ENCODE assay signal across 22 cellular contexts in genomic region chr16:57563487-57563750, GRCh38. TPM values are rescaled to one million over a fixed set of nuclear protein-coding genes. Genes with fewer than 3 reads are reported as not detected.
"Had no signal": no experiment of that assay in that cellular context is flagged by ENCODE, and none has a peak within 500 bp of the region (broad histone marks: within the 10 kb centered on the region; RNA-seq: fewer than 3 reads in every experiment).

No MANE protein-coding gene starts in this region.

- H3K27ac ChIP-seq: brain microvascular endothelial cell, cardiac muscle cell had no signal

- DNase-seq: activated CD4-positive, alpha-beta T cell treated with anti-CD3 and anti-CD28 coated beads for 48 hours; activated CD4-positive, alpha-beta T cell treated with anti-CD3 and anti-CD28 coated beads, Interleukin-2, amount 50 U/mL, for 48 hours; activated CD4-positive, CD25-positive, alpha-beta regulatory T cell treated with anti-CD3 and anti-CD28 coated beads, Interleukin-2, amount 50 U/mL, for 72 hours; activated gamma-delta T cell treated with Interleukin-2 at 50 U/mL for 16 hours; activated naive CD4-positive, alpha-beta T cell treated with anti-CD3 and anti-CD28 coated beads, Interleukin-2, amount 10 ng/mL, durations not matched to agents 7 days and 5 days; activated naive CD8-positive, alpha-beta T cell treated with anti-CD3 and anti-CD28 coated beads for 36 hours; activated T-cell treated with anti-CD3 and anti-CD28 coated beads for 4 hours; brain microvascular endothelial cell; Karpas-422; NCI-H1105 treated with DMSO at 0.1 percent for 48 hours; NCI-H1436 treated with DMSO at 0.1 percent for 48 hours; NCI-H187; NCI-H2081; NCI-H510A treated with DMSO at 0.1 percent for 48 hours; NCI-H69; NK-92 treated with Interleukin-12 subunit alpha and Interleukin-12 subunit beta, amount 100 ng/mL, for 24 hours; SIG-M5; T-helper 17 cell; T-helper 9 cell had no signal

- ATAC-seq: activated T-helper 17 cell treated with anti-CD3 and anti-CD28 coated beads, Interleukin-2, amount 50 U/mL, for 72 hours; T-helper 17 cell; WTC11 had no signal

- H3K36me3 ChIP-seq: brain microvascular endothelial cell, cardiac muscle cell had no signal

- H3K27me3 ChIP-seq: cardiac muscle cell had no signal

- H3K4me3 ChIP-seq: cardiac muscle cell had no signal

RNA-seq across cellular contexts. Expression of gene ADGRG5, which starts 21.0 kb away (rescaled TPM):
- total RNA-seq: cardiac muscle cell had no signal
